21 cellular contexts compared by ENCODE assay signal in the genomic region with DNA sequence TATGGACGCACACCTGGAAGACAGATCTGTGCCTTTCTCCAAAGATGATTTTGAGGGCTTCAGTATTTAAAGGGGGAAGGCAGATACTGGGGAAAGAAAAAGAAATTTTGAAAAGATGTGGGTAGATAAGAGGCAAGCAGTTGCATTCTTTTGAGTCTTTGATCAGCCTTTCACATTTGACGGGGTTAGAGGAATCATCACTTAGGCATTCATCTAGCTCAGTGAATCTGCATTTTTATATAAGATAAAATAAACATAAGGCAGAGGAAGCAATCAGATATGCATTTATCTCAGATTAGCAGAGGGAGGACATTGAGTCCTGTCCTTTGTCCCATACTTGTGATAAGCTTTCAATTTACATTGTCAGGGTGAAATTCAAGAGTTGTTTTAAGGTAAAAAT.
DNase-seq lines count a peak whose midpoint lies in the region; ATAC-seq and TF ChIP-seq lines count a peak whose summit lies in the region.
"Had no signal": no experiment of that assay in that cellular context is flagged by ENCODE, and none has a peak within 500 bp of the region (broad histone marks: within the 10 kb centered on the region; RNA-seq: fewer than 3 reads in every experiment).

No MANE protein-coding gene starts in this region.

- H3K27ac ChIP-seq in ACC112 (ENCODE audit: low read depth, low read length): peak overlapping the region; percentile 70
- peak overlapping the region; percentile 96 for H3K27ac ChIP-seq in HUES48 (ENCODE audit: low read depth, low read length)
- H3K27ac ChIP-seq in iPS-18a (ENCODE audit: low read length): peak overlapping the region; percentile 78
- H3K27ac ChIP-seq: body of pancreas, heart left ventricle, KMS-11, SK-N-MC had no signal

- H3K9me3 ChIP-seq in HUES48 (ENCODE audit: control insufficient read depth, insufficient read depth, low read length) (peaks cover 27% of the 10 kb centered on the region), iPS-18a (ENCODE audit: control insufficient read depth, low read depth, low read length) (peaks cover 7% of the 10 kb centered on the region)
- H3K9me3 ChIP-seq: body of pancreas, heart left ventricle had no signal

- no peak overlapping the region for H3K4me3 Mint-ChIP-seq in natural killer cell
- H3K4me3 Mint-ChIP-seq: activated CD4-positive, alpha-beta T cell treated with anti-CD3 and anti-CD28 coated beads, Interleukin-2, amount 10 ng/mL, durations not matched to agents 24 days and 14 days; CD4-positive, alpha-beta memory T cell; stimulated activated naive B cell treated with anti-CD40 and anti-IgM and Interleukin-4, amounts not matched to agents 10 μg/mL and 1 μg/mL and 100 μg/mL, for 72 hours; type B pancreatic cell had no signal

- H3K36me3 Mint-ChIP-seq in natural killer cell: no peaks in the 10 kb centered on the region
- H3K36me3 Mint-ChIP-seq: CD4-positive, alpha-beta memory T cell; stimulated activated naive B cell treated with anti-CD40 and anti-IgM and Interleukin-4, amounts not matched to agents 10 μg/mL and 1 μg/mL and 100 μg/mL, for 72 hours; type B pancreatic cell had no signal

- ATAC-seq in GM19351 (IDR thresholded peaks at IDR 0.05; ENCODE audit: unreplicated experiment) (no peak), natural killer cell (no peak)
- ATAC-seq: body of pancreas; heart left ventricle; stimulated activated naive B cell treated with anti-CD40 and anti-IgM and Interleukin-4, amounts not matched to agents 10 μg/mL and 1 μg/mL and 100 μg/mL, for 72 hours had no signal

- no peaks in the 10 kb centered on the region for H3K4me1 Mint-ChIP-seq in natural killer cell
- H3K4me1 Mint-ChIP-seq: CD4-positive, alpha-beta memory T cell; stimulated activated naive B cell treated with anti-CD40 and anti-IgM and Interleukin-4, amounts not matched to agents 10 μg/mL and 1 μg/mL and 100 μg/mL, for 72 hours had no signal

- H3K27me3 Mint-ChIP-seq in natural killer cell (ENCODE audit: low read depth in 2 of 2): peaks cover 0 to 3% of the 10 kb centered on the region in 2 donors
- H3K27me3 Mint-ChIP-seq: stimulated activated naive B cell treated with anti-CD40 and anti-IgM and Interleukin-4, amounts not matched to agents 10 μg/mL and 1 μg/mL and 100 μg/mL, for 72 hours; type B pancreatic cell had no signal

- H2AFZ ChIP-seq in ACC112 (ENCODE audit: low read length, unreplicated experiment): peak overlapping the region; percentile 57

- intact Hi-C loops in natural killer cell (cut with micrococcal nuclease): no loop called here

- H3K36me3 ChIP-seq in ACC112 (ENCODE audit: insufficient read depth, low read length): no peaks in the 10 kb centered on the region
- peaks cover 3% of the 10 kb centered on the region; the same call in 1 of the 2 replicates for H3K36me3 ChIP-seq in HUES48 (ENCODE audit: control insufficient read depth, insufficient read depth, low read length)
- no peaks in the 10 kb centered on the region for H3K36me3 ChIP-seq in iPS-18a (ENCODE audit: control insufficient read depth, low read depth, low read length)
- H3K36me3 ChIP-seq: heart left ventricle had no signal

- H3K4me3 ChIP-seq in ACC112 (ENCODE audit: low read depth, low read length) (peak overlapping the region; percentile 53; the same call in 1 of the 2 replicates), HUES48 (ENCODE audit: low read depth, low read length) (peak overlapping the region; percentile 34; the same call in 1 of the 2 replicates), iPS-18a (ENCODE audit: low read length) (peak overlapping the region; percentile 24)
- H3K4me3 ChIP-seq: body of pancreas, heart left ventricle, SK-N-MC had no signal

- peak overlapping the region; percentile 47; the same call in 1 of the 2 replicates for H3K9ac ChIP-seq in HUES48 (ENCODE audit: low read depth, low read length)
- H3K9ac ChIP-seq in iPS-18a (ENCODE audit: low read length): no peak overlapping the region
- H3K9ac ChIP-seq: KMS-11 had no signal

- H3K4me1 ChIP-seq in ACC112 (ENCODE audit: control insufficient read depth, insufficient read depth, low read length, unreplicated experiment) (peaks cover 32% of the 10 kb centered on the region), HUES48 (ENCODE audit: control insufficient read depth, insufficient read depth, low read length) (peaks cover 62% of the 10 kb centered on the region), iPS-18a (ENCODE audit: control insufficient read depth, low read depth, low read length) (peaks cover 57% of the 10 kb centered on the region)
- H3K4me1 ChIP-seq: body of pancreas had no signal

- H3K79me2 ChIP-seq in ACC112 (ENCODE audit: control insufficient read depth, insufficient read depth, low read length, unreplicated experiment): no peaks in the 10 kb centered on the region

- H3K9me3 Mint-ChIP-seq in natural killer cell: no peaks in the 10 kb centered on the region
- H3K9me3 Mint-ChIP-seq: activated CD4-positive, alpha-beta T cell treated with anti-CD3 and anti-CD28 coated beads, Interleukin-2, amount 10 ng/mL, durations not matched to agents 24 days and 14 days; CD4-positive, alpha-beta memory T cell; stimulated activated naive B cell treated with anti-CD40 and anti-IgM and Interleukin-4, amounts not matched to agents 10 μg/mL and 1 μg/mL and 100 μg/mL, for 72 hours; type B pancreatic cell had no signal

- peak; percentile 22 for DNase-seq in astrocyte of the hippocampus (ENCODE audit: low read depth, low spot score)
- no peak for DNase-seq in activated T-cell treated with anti-CD3 and anti-CD28 coated beads, Interleukin-2, amount 50 U/mL, for 48 hours
- DNase-seq in SKM-1 treated with dmso at 0.1 percent for 144 hours (lab: John Stamatoyannopoulos, UW; ENCODE audit: unreplicated experiment): no peak
- no peak for DNase-seq in natural killer cell
- DNase-seq: activated CD4-positive, alpha-beta T cell treated with anti-CD3 and anti-CD28 coated beads, Interleukin-2, amount 10 ng/mL, durations not matched to agents 24 days and 14 days; activated CD8-positive, alpha-beta memory T cell treated with anti-CD3 and anti-CD28 coated beads, Interleukin-2, amount 50 U/mL, for 48 hours; body of pancreas; CD4-positive, alpha-beta memory T cell; cortex of kidney; heart left ventricle; midbrain; NCI-H1105; stimulated activated CD4-positive, alpha-beta T cell treated with anti-CD3 and anti-CD28 coated beads, Interleukin-15, amount 100 ng/mL, for 24 hours; stimulated activated naive B cell treated with anti-CD40 and anti-IgM and Interleukin-4, amounts not matched to agents 10 μg/mL and 1 μg/mL and 100 μg/mL, for 72 hours had no signal

- H3K27ac Mint-ChIP-seq in natural killer cell: no peak overlapping the region
- H3K27ac Mint-ChIP-seq: activated CD4-positive, alpha-beta T cell treated with anti-CD3 and anti-CD28 coated beads, Interleukin-2, amount 10 ng/mL, durations not matched to agents 24 days and 14 days; CD4-positive, alpha-beta memory T cell; stimulated activated naive B cell treated with anti-CD40 and anti-IgM and Interleukin-4, amounts not matched to agents 10 μg/mL and 1 μg/mL and 100 μg/mL, for 72 hours; type B pancreatic cell had no signal

- H3K27me3 ChIP-seq in ACC112 (ENCODE audit: insufficient read depth, low read length) (no peaks in the 10 kb centered on the region), HUES48 (ENCODE audit: control insufficient read depth, insufficient read depth, low read length) (no peaks in the 10 kb centered on the region), iPS-18a (ENCODE audit: control insufficient read depth, insufficient read depth, low read length) (no peaks in the 10 kb centered on the region)
- H3K27me3 ChIP-seq: body of pancreas, heart left ventricle had no signal

- TF ChIP-seq CTCF in natural killer cell (IDR thresholded peaks at IDR 0.05): no peak
